Comparison of ENCODE assay signal across 15 cellular contexts in the genomic region with DNA sequence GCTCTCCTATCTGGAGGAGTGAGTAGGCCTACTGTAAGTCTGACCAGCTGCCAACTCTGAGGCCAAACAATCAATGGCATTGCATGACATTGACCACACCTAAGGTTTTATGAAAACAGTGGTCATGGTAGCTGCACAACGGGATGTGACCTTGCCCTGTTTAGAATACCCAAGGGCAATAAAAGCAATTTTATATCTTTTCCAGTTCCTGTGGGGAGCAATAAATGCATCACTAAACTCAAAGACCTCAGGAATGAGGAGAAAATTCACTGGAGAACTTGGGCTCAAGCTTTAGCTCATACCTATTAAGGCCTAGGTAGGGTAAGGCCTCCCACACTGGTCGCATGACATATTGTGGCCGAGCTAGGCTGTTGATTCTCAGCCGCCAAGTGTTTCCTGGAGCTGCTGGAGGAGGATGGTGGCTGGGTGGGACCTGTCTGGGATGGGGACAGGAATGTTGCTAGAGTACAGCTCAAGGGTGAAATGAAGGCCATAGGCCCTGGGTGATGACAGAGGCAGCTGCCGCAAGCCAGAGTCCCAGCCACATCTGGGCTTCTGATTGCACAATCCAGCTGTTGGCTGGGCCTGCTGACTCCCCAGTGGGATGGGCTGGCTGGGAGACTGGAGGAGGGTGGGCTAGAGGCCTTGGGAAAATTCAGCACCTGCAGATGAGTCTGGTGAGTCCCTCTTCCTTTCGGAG.
DNase-seq lines count a peak whose midpoint lies in the region; ATAC-seq and TF ChIP-seq lines count a peak whose summit lies in the region.
"Had no signal": no experiment of that assay in that cellular context is flagged by ENCODE, and none has a peak within 500 bp of the region (broad histone marks: within the 10 kb centered on the region; RNA-seq: fewer than 3 reads in every experiment).

No MANE protein-coding gene starts in this region.

- no peak for TF ChIP-seq CTCF in coronary artery (IDR thresholded peaks at IDR 0.05)

- intact Hi-C loops in left colon (cut with DNase I, micrococcal nuclease) = no loop called here

- DNase-seq in H4 (ENCODE audit: low spot score) (peak; percentile 34), coronary artery (ENCODE audit: low spot score) (peak; percentile 73), left colon (peak; percentile 11 to 34), stromal cell of bone marrow (ENCODE audit: low read depth) (peak; percentile 51), putamen (ENCODE audit: low spot score) (no peak), NCI-H524 (lab: John Stamatoyannopoulos, UW) (no peak), NCI-H146 treated with DMSO at 0.1 percent for 48 hours (lab: John Stamatoyannopoulos, UW; ENCODE audit: unreplicated experiment) (no peak), GF-D8 (lab: John Stamatoyannopoulos, UW) (no peak)
- DNase-seq: activated T-cell treated with anti-CD3 and anti-CD28 coated beads, Interleukin-2, amount 50 U/mL, for 48 hours; anterior cingulate cortex; effector CD4-positive, alpha-beta T cell; stimulated activated CD4-positive, alpha-beta T cell treated with anti-CD3 and anti-CD28 coated beads, Interleukin-4, amount 100 ng/mL, for 4 hours; stimulated activated naive CD4-positive, alpha-beta T cell; SW 1271 had no signal

- H3K27ac ChIP-seq in coronary artery = no peak overlapping the region

- no peak for ATAC-seq in left colon
- ATAC-seq: activated CD4-positive, CD25-positive, alpha-beta regulatory T cell treated with anti-CD3 and anti-CD28 coated beads, Interleukin-2, amount 50 U/mL, for 24 hours had no signal

- H3K4me3 ChIP-seq in coronary artery = no peak overlapping the region

Comparison
In these comparisons a context has a peak if more than half of its experiments do, and no peak if none do; other contexts are left out.
1. DNase-seq: peak in H4 (single experiment), coronary artery (single experiment), left colon (2 of 2) and stromal cell of bone marrow (single experiment); none in putamen (single experiment), NCI-H524 (0 of 2), NCI-H146 treated with DMSO at 0.1 percent for 48 hours (single experiment) and GF-D8 (single experiment).